In genomic region chr12:77124767-77125166, GRCh38 we compare ENCODE assay signal across 13 cellular contexts. TPM values are rescaled to one million over a fixed set of nuclear protein-coding genes. Genes with fewer than 3 reads are reported as not detected.
DNase-seq lines count a peak whose midpoint lies in the region; ATAC-seq, FAIRE-seq and TF ChIP-seq lines count a peak whose summit lies in the region.
"Had no signal": no experiment of that assay in that cellular context is flagged by ENCODE, and none has a peak within 500 bp of the region (broad histone marks: within the 10 kb centered on the region; RNA-seq: fewer than 3 reads in every experiment).

No MANE protein-coding gene starts in this region.

- H3K9me3 ChIP-seq in kidney (ENCODE audit: control insufficient read depth in 1 of 2, low read length in 2 of 2), result peaks cover 0 to 2% of the 10 kb centered on the region in 2 donors
- H3K9me3 ChIP-seq: sigmoid colon, tibial artery had no signal

- ATAC-seq in GM19455 (IDR thresholded peaks at IDR 0.05; ENCODE audit: unreplicated experiment) (peak; percentile 41), HG03280 (IDR thresholded peaks at IDR 0.05; ENCODE audit: unreplicated experiment) (peak; percentile 72), GM21529 (IDR thresholded peaks at IDR 0.05; ENCODE audit: unreplicated experiment) (no peak), GM18867 (IDR thresholded peaks at IDR 0.05; ENCODE audit: unreplicated experiment) (no peak)

- H3K9ac ChIP-seq in kidney (ENCODE audit: low read length in 2 of 2), result no peak overlapping the region

- no peak overlapping the region for H3K4me3 ChIP-seq in ACC112 (ENCODE audit: low read depth, low read length)
- H3K4me3 ChIP-seq in epithelial cell of esophagus (ENCODE audit: low read length), result no peak overlapping the region
- H3K4me3 ChIP-seq in kidney (ENCODE audit: low read length in 2 of 2), result no peak overlapping the region
- H3K4me3 ChIP-seq: sigmoid colon, tibial artery had no signal

- H3K4me1 ChIP-seq in ACC112 (ENCODE audit: control insufficient read depth, insufficient read depth, low read length, unreplicated experiment), result peaks cover 54% of the 10 kb centered on the region
- no peaks in the 10 kb centered on the region for H3K4me1 ChIP-seq in kidney (ENCODE audit: control insufficient read depth in 1 of 2, insufficient read depth in 1 of 2, low read depth in 1 of 2, low read length in 2 of 2)
- H3K4me1 ChIP-seq: sigmoid colon, tibial artery had no signal

- no peak overlapping the region for H2AFZ ChIP-seq in ACC112 (ENCODE audit: low read length, unreplicated experiment)

- no peaks in the 10 kb centered on the region for H3K79me2 ChIP-seq in ACC112 (ENCODE audit: control insufficient read depth, insufficient read depth, low read length, unreplicated experiment)

- DNase-seq in epithelial cell of esophagus (ENCODE audit: low read depth), result peak; percentile 63
- no peak for DNase-seq in kidney
- no peak for DNase-seq in iPS-NIHi11 (ENCODE audit: low spot score)
- DNase-seq: activated T-cell treated with anti-CD3 and anti-CD28 coated beads, Interleukin-2, amount 50 U/mL, for 24 hours; DMS79 treated with DMSO at 0.1 percent for 48 hours; NCI-H526; sigmoid colon; tibial artery had no signal

- no peaks in the 10 kb centered on the region for H3K36me3 ChIP-seq in ACC112 (ENCODE audit: insufficient read depth, low read length)
- H3K36me3 ChIP-seq in kidney (ENCODE audit: control insufficient read depth in 1 of 2, insufficient read depth in 2 of 2, low read length in 2 of 2), result no peaks in the 10 kb centered on the region
- H3K36me3 ChIP-seq: sigmoid colon, tibial artery had no signal

- FAIRE-seq in kidney (lab: Jason Lieb, UNC), result no peak

- peak overlapping the region; percentile 95 for H3K27ac ChIP-seq in ACC112 (ENCODE audit: low read depth, low read length)
- no peak overlapping the region for H3K27ac ChIP-seq in kidney (ENCODE audit: low read depth in 2 of 2, low read length in 2 of 2)
- H3K27ac ChIP-seq: sigmoid colon, tibial artery had no signal

- H3K27me3 ChIP-seq in ACC112 (ENCODE audit: insufficient read depth, low read length), result no peaks in the 10 kb centered on the region
- H3K27me3 ChIP-seq: sigmoid colon, tibial artery had no signal

- TF ChIP-seq CTCF in epithelial cell of esophagus (IDR thresholded peaks at IDR 0.05; ENCODE audit: insufficient read depth, low read depth, low read length, missing control alignments) (no peak), kidney (IDR thresholded peaks at IDR 0.05; ENCODE audit: borderline replicate concordance, extremely low read depth, insufficient read depth) (no peak)

- intact Hi-C loops in kidney (cut with DNase I), result no loop called here

RNA-seq across cellular contexts. Expression of gene E2F7, which starts 59.4 kb away (rescaled TPM):
- total RNA-seq in kidney, result 0.28 TPM
- polyA plus RNA-seq in kidney (ENCODE audit: insufficient read depth, low read depth, low replicate concordance), result not detected

Comparison
In these comparisons a context has a peak if more than half of its experiments do, and no peak if none do; other contexts are left out.
1. ATAC-seq: peak in GM19455 (single experiment) and HG03280 (single experiment); none in GM21529 (single experiment) and GM18867 (single experiment).